ENCODE assay signal across 9 cellular contexts in genomic region chr1:119631433-119632102, GRCh38. TPM values are rescaled to one million over a fixed set of nuclear protein-coding genes. Genes with fewer than 3 reads are reported as not detected.
DNase-seq lines count a peak whose midpoint lies in the region; ATAC-seq, FAIRE-seq and TF ChIP-seq lines count a peak whose summit lies in the region.
"Had no signal": no experiment of that assay in that cellular context is flagged by ENCODE, and none has a peak within 500 bp of the region (broad histone marks: within the 10 kb centered on the region; RNA-seq: fewer than 3 reads in every experiment).

No MANE protein-coding gene starts in this region.

- dilution Hi-C loops in keratinocyte (cut with MboI; ENCODE audit: extremely low pct_ligation_motif_present, low sequenced_read_pairs): no loop called here

- no peak overlapping the region for H3K27ac Mint-ChIP-seq in stimulated activated effector memory CD8-positive, alpha-beta T cell treated with anti-CD3 and anti-CD28 coated beads, Interleukin-12 subunit alpha, Interleukin-12 subunit beta, amount 100 ng/mL, for 72 hours

- H3K27me3 ChIP-seq in bronchial epithelial cell (ENCODE audit: control insufficient read depth, insufficient read depth, low read length) (no peaks in the 10 kb centered on the region), keratinocyte (ENCODE audit: control insufficient read depth, extremely low read depth, insufficient read depth, low read length) (no peaks in the 10 kb centered on the region)

- H3K9me3 Mint-ChIP-seq in stimulated activated effector memory CD8-positive, alpha-beta T cell treated with anti-CD3 and anti-CD28 coated beads, Interleukin-12 subunit alpha, Interleukin-12 subunit beta, amount 100 ng/mL, for 72 hours: no peaks in the 10 kb centered on the region

- no peak overlapping the region for H3K27ac ChIP-seq in keratinocyte (ENCODE audit: control insufficient read depth, insufficient read depth, low read length)
- H3K27ac ChIP-seq: HL-60 had no signal

- peak; percentile 79 for ATAC-seq in GM18511 (IDR thresholded peaks at IDR 0.05; ENCODE audit: unreplicated experiment)
- peak; percentile 32 for ATAC-seq in stimulated activated effector memory CD8-positive, alpha-beta T cell treated with anti-CD3 and anti-CD28 coated beads, Interleukin-12 subunit alpha, Interleukin-12 subunit beta, amount 100 ng/mL, for 72 hours

- FAIRE-seq in bronchial epithelial cell (lab: Jason Lieb, UNC): no peak
- no peak for FAIRE-seq in keratinocyte (lab: Jason Lieb, UNC)

- peaks cover 13% of the 10 kb centered on the region for H3K79me2 ChIP-seq in keratinocyte (ENCODE audit: control insufficient read depth, insufficient read depth, low read length)

- no peaks in the 10 kb centered on the region for H3K9me3 ChIP-seq in keratinocyte (ENCODE audit: control insufficient read depth, low read depth, low read length)

- H3K4me1 Mint-ChIP-seq in stimulated activated effector memory CD8-positive, alpha-beta T cell treated with anti-CD3 and anti-CD28 coated beads, Interleukin-12 subunit alpha, Interleukin-12 subunit beta, amount 100 ng/mL, for 72 hours: no peaks in the 10 kb centered on the region

- peak overlapping the region; percentile 34 for H3K4me2 ChIP-seq in keratinocyte (ENCODE audit: control insufficient read depth, extremely low read depth, insufficient read depth, low read depth, low read length)

- peak overlapping the region; percentile 26 for H3K9ac ChIP-seq in keratinocyte (ENCODE audit: control insufficient read depth, extremely low read depth, insufficient read depth, low read length)

- peaks cover 18% of the 10 kb centered on the region for H3K4me1 ChIP-seq in keratinocyte (ENCODE audit: control insufficient read depth, extremely low read depth, insufficient read depth, low read length)

- H2AFZ ChIP-seq in keratinocyte (ENCODE audit: control insufficient read depth, low read length): no peak overlapping the region

- H3K9me1 ChIP-seq in keratinocyte (ENCODE audit: control insufficient read depth, extremely low read depth, insufficient read depth, low read length): peaks cover 4% of the 10 kb centered on the region

- H3K4me3 ChIP-seq in bronchial epithelial cell (ENCODE audit: low read depth, low read length) (peak overlapping the region; percentile 13), keratinocyte (ENCODE audit: control insufficient read depth in 2 of 3, extremely low read depth in 1 of 3, insufficient read depth in 2 of 3, low read depth in 1 of 3, low read length in 3 of 3) (peak overlapping the region in 1 of 3 experiments; percentile 11)

- H3K36me3 Mint-ChIP-seq in stimulated activated effector memory CD8-positive, alpha-beta T cell treated with anti-CD3 and anti-CD28 coated beads, Interleukin-12 subunit alpha, Interleukin-12 subunit beta, amount 100 ng/mL, for 72 hours: no peaks in the 10 kb centered on the region

- no peak overlapping the region for H3K4me3 Mint-ChIP-seq in stimulated activated effector memory CD8-positive, alpha-beta T cell treated with anti-CD3 and anti-CD28 coated beads, Interleukin-12 subunit alpha, Interleukin-12 subunit beta, amount 100 ng/mL, for 72 hours

- H4K20me1 ChIP-seq in keratinocyte (ENCODE audit: control insufficient read depth, extremely low read depth, insufficient read depth, low read length): peaks cover 11% of the 10 kb centered on the region

- DNase-seq in LHCN-M2 (ENCODE audit: low read depth) (peak; percentile 80), bronchial epithelial cell (ENCODE audit: low read depth) (peak; percentile 37), keratinocyte (ENCODE audit: low read depth, low spot score) (no peak), SW480 (ENCODE audit: low spot score) (no peak), HuH-7 (ENCODE audit: low spot score) (no peak)
- DNase-seq in stimulated activated effector memory CD8-positive, alpha-beta T cell treated with anti-CD3 and anti-CD28 coated beads, Interleukin-12 subunit alpha, Interleukin-12 subunit beta, amount 100 ng/mL, for 72 hours (ENCODE audit: low spot score in 2 of 2): no peak
- no peak for DNase-seq in activated CD4-positive, alpha-beta T cell treated with anti-CD3 and anti-CD28 coated beads for 4 hours

- no peak for TF ChIP-seq CTCF in bronchial epithelial cell (IDR thresholded peaks at IDR 0.05; ENCODE audit: insufficient read depth, low read length, severe bottlenecking)
- no peak for TF ChIP-seq CTCF in keratinocyte (optimal IDR thresholded peaks at IDR 0.05 in 1 of 3, IDR thresholded peaks at IDR 0.05 in 1 of 3, conservative IDR thresholded peaks at IDR 0.05 in 1 of 3; ENCODE audit: extremely low read depth in 1 of 3, insufficient read depth in 2 of 3, low read length in 3 of 3)

- H3K36me3 ChIP-seq in bronchial epithelial cell (ENCODE audit: control insufficient read depth, insufficient read depth, low read length): no peaks in the 10 kb centered on the region
- H3K36me3 ChIP-seq in keratinocyte (ENCODE audit: control insufficient read depth in 2 of 2, extremely low read depth in 1 of 2, insufficient read depth in 2 of 2, low read length in 2 of 2): peaks cover 2% of the 10 kb centered on the region in 2 experiments

RNA-seq across cellular contexts. Expression of gene ZNF697, which starts 16.5 kb away (rescaled TPM):
- total RNA-seq in LHCN-M2 (2014; rRNA removed) (2.2 and 2.3 TPM in 2 replicates), bronchial epithelial cell (3.7 and 5.5 TPM in 2 replicates)
- polyA plus RNA-seq in LHCN-M2 (2012): 1.2 TPM
- polyA plus RNA-seq in keratinocyte: 3.3 to 4.7 TPM (median 4.0 TPM) in 3 replicates
- polyA plus RNA-seq in keratinocyte (2011; ENCODE audit: low read depth): 0.92 TPM
- 2.4 and 3.8 TPM in 2 replicates for polyA plus RNA-seq in keratinocyte (2011; cell fraction: cytosol; rRNA removed)
- 7.7 and 10.0 TPM in 2 replicates for polyA plus RNA-seq in keratinocyte (2011; cell fraction: nucleus; rRNA removed)
- 2.2 and 4.6 TPM in 2 replicates for polyA plus RNA-seq in keratinocyte (2012; ENCODE audit: low replicate concordance)
- 2.0 to 6.8 TPM (median 4.9 TPM) in 3 replicates for polyA minus RNA-seq in keratinocyte
- polyA minus RNA-seq in keratinocyte (2011; cell fraction: cytosol; rRNA and poly(A)+ RNA removed): 6.9 TPM
- polyA minus RNA-seq in keratinocyte (2011; cell fraction: nucleus; rRNA and poly(A)+ RNA removed): 10.4 and 13.7 TPM in 2 replicates

Comparison
In these comparisons a context has a peak if more than half of its experiments do, and no peak if none do; other contexts are left out.
1. DNase-seq: peak in LHCN-M2 (single experiment) and bronchial epithelial cell (single experiment); none in keratinocyte (single experiment), stimulated activated effector memory CD8-positive, alpha-beta T cell treated with anti-CD3 and anti-CD28 coated beads, Interleukin-12 subunit alpha, Interleukin-12 subunit beta, amount 100 ng/mL, for 72 hours (0 of 2), SW480 (single experiment), activated CD4-positive, alpha-beta T cell treated with anti-CD3 and anti-CD28 coated beads for 4 hours (0 of 2) and HuH-7 (single experiment).